ENCODE assay signal across 1 cellular context in the genomic region with DNA sequence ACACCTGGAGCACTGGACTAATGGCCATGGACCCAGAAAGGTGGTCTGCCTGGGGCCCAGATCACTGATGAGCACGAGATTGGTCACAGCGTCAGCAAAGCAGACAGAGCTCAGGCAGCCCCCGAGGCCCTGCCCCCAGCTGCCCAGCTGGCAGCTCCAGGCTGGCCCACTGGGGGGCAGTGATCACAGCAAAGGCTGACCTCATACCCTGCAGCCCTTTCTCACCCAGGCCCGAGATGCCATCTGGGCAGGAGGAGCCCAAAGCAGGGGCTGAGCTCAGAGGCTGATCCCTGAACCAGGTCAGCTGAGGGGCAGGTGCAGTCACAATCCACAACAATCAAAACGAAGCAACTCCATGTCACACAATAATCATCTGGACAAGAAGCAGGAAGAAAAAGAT.
A peak's percentile ranks its signal among the peaks of the same experiment; 100 is the strongest.
TF ChIP-seq lines count a peak whose summit lies in the region.

No MANE protein-coding gene starts in this region.

TF ChIP-seq in H1, 55 proteins besides CTCF, POLR2A, EP300 and RAD21:
- TF ChIP-seq JUND (IDR thresholded peaks at IDR 0.05; ENCODE audit: low read length) (peak; percentile 72; the same call in 1 of the 2 replicates), KDM1A (IDR thresholded peaks at IDR 0.05; ENCODE audit: borderline replicate concordance, low read length) (no peak), BCL11A (IDR thresholded peaks at IDR 0.05; ENCODE audit: low read depth in 2 of 2, low read length in 2 of 2) (no peak), CREB1 (IDR thresholded peaks at IDR 0.05) (peak; percentile 54), TAF1 (IDR thresholded peaks at IDR 0.05; ENCODE audit: low read depth, low read length) (no peak)
